13 cellular contexts compared by ENCODE assay signal in genomic region chr2:237149425-237149824, GRCh38.
DNase-seq lines count a peak whose midpoint lies in the region; ATAC-seq and TF ChIP-seq lines count a peak whose summit lies in the region.
"Had no signal": no experiment of that assay in that cellular context is flagged by ENCODE, and none has a peak within 500 bp of the region (broad histone marks: within the 10 kb centered on the region; RNA-seq: fewer than 3 reads in every experiment).

No MANE protein-coding gene starts in this region.

- no peaks in the 10 kb centered on the region for H3K36me3 ChIP-seq in lower lobe of right lung
- H3K36me3 ChIP-seq: Peyer's patch had no signal

- H3K27ac ChIP-seq in lower lobe of right lung = no peak overlapping the region
- H3K27ac ChIP-seq: Peyer's patch had no signal

- no peak overlapping the region for H3K4me3 ChIP-seq in lower lobe of right lung
- H3K4me3 ChIP-seq: dorsolateral prefrontal cortex, Peyer's patch had no signal

- no peaks in the 10 kb centered on the region for H3K4me1 ChIP-seq in lower lobe of right lung
- H3K4me1 ChIP-seq: Peyer's patch had no signal

- TF ChIP-seq CTCF in lower lobe of right lung (IDR thresholded peaks at IDR 0.05) = no peak
- TF ChIP-seq CTCF in GM13976 (IDR thresholded peaks at IDR 0.05; ENCODE audit: borderline replicate concordance, control extremely low read depth, extremely low read depth, insufficient read depth, missing control alignments) = no peak

- peak; percentile 95 to 98 for ATAC-seq in activated T-cell treated with anti-CD3 and anti-CD28 coated beads, Interleukin-2, amount 50 U/mL, for 72 hours (replicated peaks in 1 of 2)
- ATAC-seq in lower lobe of right lung (peak; percentile 95), GM21619 (IDR thresholded peaks at IDR 0.05; ENCODE audit: unreplicated experiment) (no peak)
- ATAC-seq: left lobe of liver had no signal

- intact Hi-C loops in lower lobe of right lung (cut with DNase I) = no loop called here

- H3K27me3 Mint-ChIP-seq in activated T-cell treated with anti-CD3 and anti-CD28 coated beads, Interleukin-2, amount 50 U/mL, for 72 hours (ENCODE audit: low read depth) = peaks cover 13% of the 10 kb centered on the region
- H3K27me3 Mint-ChIP-seq: activated naive CD8-positive, alpha-beta T cell treated with anti-CD3 and anti-CD28 coated beads, Interleukin-2, amount 10 ng/mL, durations not matched to agents 7 days and 5 days had no signal

- peaks cover 5 to 10% of the 10 kb centered on the region in 2 donors for H3K9me3 Mint-ChIP-seq in activated T-cell treated with anti-CD3 and anti-CD28 coated beads, Interleukin-2, amount 50 U/mL, for 72 hours

- peak overlapping the region in 1 of 2 donors; percentile 5 for H3K4me3 Mint-ChIP-seq in activated T-cell treated with anti-CD3 and anti-CD28 coated beads, Interleukin-2, amount 50 U/mL, for 72 hours
- H3K4me3 Mint-ChIP-seq: activated naive CD8-positive, alpha-beta T cell treated with anti-CD3 and anti-CD28 coated beads, Interleukin-2, amount 10 ng/mL, durations not matched to agents 7 days and 5 days had no signal

- no peaks in the 10 kb centered on the region for H3K27me3 ChIP-seq in lower lobe of right lung (ENCODE audit: low read depth)
- H3K27me3 ChIP-seq: dorsolateral prefrontal cortex, Peyer's patch had no signal

- in situ Hi-C loops in GM13976 (cut with MboI; ENCODE audit: low sequenced_read_pairs, unreplicated experiment) = no loop called here

- peaks cover 18% of the 10 kb centered on the region for H3K9me3 ChIP-seq in lower lobe of right lung

- H3K4me1 Mint-ChIP-seq in activated T-cell treated with anti-CD3 and anti-CD28 coated beads, Interleukin-2, amount 50 U/mL, for 72 hours (ENCODE audit: low read depth) = peaks cover 21% of the 10 kb centered on the region

- no peak overlapping the region for H3K27ac Mint-ChIP-seq in activated T-cell treated with anti-CD3 and anti-CD28 coated beads, Interleukin-2, amount 50 U/mL, for 72 hours
- H3K27ac Mint-ChIP-seq: activated naive CD8-positive, alpha-beta T cell treated with anti-CD3 and anti-CD28 coated beads, Interleukin-2, amount 10 ng/mL, durations not matched to agents 7 days and 5 days had no signal

- peaks cover 12 to 14% of the 10 kb centered on the region in 2 donors for H3K36me3 Mint-ChIP-seq in activated T-cell treated with anti-CD3 and anti-CD28 coated beads, Interleukin-2, amount 50 U/mL, for 72 hours (ENCODE audit: insufficient read depth in 2 of 2)
- H3K36me3 Mint-ChIP-seq: activated naive CD8-positive, alpha-beta T cell treated with anti-CD3 and anti-CD28 coated beads, Interleukin-2, amount 10 ng/mL, durations not matched to agents 7 days and 5 days had no signal

- peak; percentile 44 for DNase-seq in LHCN-M2 (ENCODE audit: low read depth)
- peak; percentile 63 to 73 for DNase-seq in activated T-cell treated with anti-CD3 and anti-CD28 coated beads, Interleukin-2, amount 50 U/mL, for 72 hours
- peak; percentile 68 for DNase-seq in lower lobe of right lung
- peak; percentile 42 to 55 for DNase-seq in stimulated activated CD8-positive, alpha-beta memory T cell treated with anti-CD3 and anti-CD28 coated beads, Interleukin-15, amount 100 ng/mL, for 48 hours (ENCODE audit: low read depth in 2 of 2)
- DNase-seq in GM13976 (ENCODE audit: low spot score) = no peak
- DNase-seq in NCI-H2171 (lab: John Stamatoyannopoulos, UW) = no peak
- no peak for DNase-seq in DMS79 treated with DMSO at 0.1 percent for 48 hours (lab: John Stamatoyannopoulos, UW)
- DNase-seq: activated naive CD8-positive, alpha-beta T cell treated with anti-CD3 and anti-CD28 coated beads, Interleukin-2, amount 10 ng/mL, durations not matched to agents 7 days and 5 days; Karpas-422; Peyer's patch had no signal

Comparison
In these comparisons a context has a peak if more than half of its experiments do, and no peak if none do; other contexts are left out.
1. DNase-seq: peak in LHCN-M2 (single experiment), activated T-cell treated with anti-CD3 and anti-CD28 coated beads, Interleukin-2, amount 50 U/mL, for 72 hours (2 of 2), lower lobe of right lung (single experiment) and stimulated activated CD8-positive, alpha-beta memory T cell treated with anti-CD3 and anti-CD28 coated beads, Interleukin-15, amount 100 ng/mL, for 48 hours (2 of 2); none in GM13976 (single experiment), NCI-H2171 (single experiment) and DMS79 treated with DMSO at 0.1 percent for 48 hours (single experiment).